8 cellular contexts compared by ENCODE assay signal in genomic region chr19:18007939-18008673, GRCh38. TPM values are rescaled to one million over a fixed set of nuclear protein-coding genes. Genes with fewer than 3 reads are reported as not detected.
DNase-seq lines count a peak whose midpoint lies in the region; ATAC-seq and TF ChIP-seq lines count a peak whose summit lies in the region.

TSS of gene ARRDC2 (plus strand) at chr19:18008170. CDS start at chr19:18008311, 141 bp downstream.

- no peak within 1 kb of the TSS for H2AFZ ChIP-seq in Loucy (ENCODE audit: low read length)

- peak within 1 kb of the TSS; percentile 65 for H3K27ac ChIP-seq in A673 (ENCODE audit: low read depth, low read length, poor library complexity, severe bottlenecking)
- peak within 1 kb of the TSS; percentile 90 for H3K27ac ChIP-seq in left ventricle myocardium inferior (replicated peaks)
- H3K27ac ChIP-seq in transverse colon = peak within 1 kb of the TSS; percentile 80 to 89 (median 86)

- H3K4me1 Mint-ChIP-seq in T-helper 17 cell = peaks cover 21% of the 10 kb centered on the region

- TF ChIP-seq EP300 in transverse colon (IDR thresholded peaks at IDR 0.05; ENCODE audit: low read depth) = no peak

- no TSS peak for BruUV-seq in A673 (replicated peaks; lab: Mats Ljungman, UMichigan)

- no peaks in the 10 kb centered on the region for H3K9me3 ChIP-seq in A673 (ENCODE audit: low read depth, low read length, poor library complexity, severe bottlenecking)
- no peaks in the 10 kb centered on the region for H3K9me3 ChIP-seq in Loucy (ENCODE audit: insufficient read depth, low read depth, low read length)
- H3K9me3 ChIP-seq in T-helper 17 cell (ENCODE audit: control insufficient read depth, low read length, poor library complexity, severe bottlenecking) = no peaks in the 10 kb centered on the region
- H3K9me3 ChIP-seq in left ventricle myocardium inferior (replicated peaks) = no peaks in the 10 kb centered on the region
- H3K9me3 ChIP-seq in transverse colon = no peaks in the 10 kb centered on the region

- peak within 1 kb of the TSS; percentile 99 for H3K27ac Mint-ChIP-seq in T-helper 17 cell

- WGBS in transverse colon (ENCODE audit: low coverage in 1 of 2), 2 donors = 35% methylated on average over 90 of the region's 91 CpGs; no CpG with 5 or more reads in 1 of the 2 donors

- H3K27me3 ChIP-seq in A673 (replicated peaks; ENCODE audit: insufficient read depth, low read depth, low read length, poor library complexity) = no peaks in the 10 kb centered on the region
- no peaks in the 10 kb centered on the region for H3K27me3 ChIP-seq in Loucy (ENCODE audit: insufficient read depth, low read length, poor library complexity, severe bottlenecking)
- H3K27me3 ChIP-seq in left ventricle myocardium inferior (ENCODE audit: low read depth) = peaks cover 1% of the 10 kb centered on the region
- no peaks in the 10 kb centered on the region for H3K27me3 ChIP-seq in transverse colon

- H3K4me2 ChIP-seq in Loucy (ENCODE audit: low read depth, low read length, poor library complexity, severe bottlenecking) = peak within 1 kb of the TSS; percentile 92

- no peak for TF ChIP-seq CTCF in A673 (conservative IDR thresholded peaks at IDR 0.05; ENCODE audit: low read depth, low read length)
- TF ChIP-seq CTCF in Loucy (conservative IDR thresholded peaks at IDR 0.05; ENCODE audit: low read length) = no peak
- TF ChIP-seq CTCF in left ventricle myocardium inferior (IDR thresholded peaks at IDR 0.05; ENCODE audit: borderline replicate concordance) = no peak
- TF ChIP-seq CTCF in transverse colon (IDR thresholded peaks at IDR 0.05) = no peak

- no peaks in the 10 kb centered on the region; the same call in 1 of the 2 replicates for H3K79me2 ChIP-seq in Loucy (ENCODE audit: insufficient read depth, low read length)

- H3K9me2 ChIP-seq in Loucy (replicated peaks; ENCODE audit: low read depth, low read length) = no peaks in the 10 kb centered on the region

- H3K4me3 ChIP-seq in A673 (ENCODE audit: low read depth, low read length, poor library complexity, severe bottlenecking) (peak within 1 kb of the TSS; percentile 43), Loucy (ENCODE audit: low read length, poor library complexity, severe bottlenecking) (peak within 1 kb of the TSS; percentile 69), left ventricle myocardium inferior (peak within 1 kb of the TSS; percentile 67), transverse colon (peak within 1 kb of the TSS; percentile 32 to 52 (median 40))

- H3K36me3 ChIP-seq in A673 (ENCODE audit: insufficient read depth, low read length, poor library complexity, severe bottlenecking) (peaks cover 29% of the 10 kb centered on the region), Loucy (ENCODE audit: insufficient read depth, low read length) (peaks cover 28% of the 10 kb centered on the region; the same call in 1 of the 2 replicates), left ventricle myocardium inferior (peaks cover 46% of the 10 kb centered on the region), transverse colon (peaks cover 0 to 29% (median 14%) of the 10 kb centered on the region in 4 donors)

- CTCF ChIA-PET in A673 (lab: Charles Lee) = interaction anchor here (0.6 to 1.6 kb wide), 9 partner anchors 10 to 272 kb away, joined by 3 to 7 read pairs (median 4); no protein-coding TSS in a partner anchor

- peak; percentile 45 for TF ChIP-seq POLR2A in transverse colon (IDR thresholded peaks at IDR 0.05)

- H3K4me3 Mint-ChIP-seq in T-helper 17 cell = peak within 1 kb of the TSS; percentile 97

- H3K27me3 Mint-ChIP-seq in T-helper 17 cell = no peaks in the 10 kb centered on the region

- in situ Hi-C loops in transverse colon (cut with MboI; ENCODE audit: low pct_ligation_motif_present in 1 of 4, low pct_unique_long_range_greater_than_20kb in 1 of 4, low sequenced_read_pairs in 3 of 4) = loop anchor here in 2 of 4 donors (5.0 to 10.0 kb wide), 2 partner anchors 47 to 49 kb away; no protein-coding TSS in a partner anchor

- H4K20me1 ChIP-seq in Loucy (ENCODE audit: insufficient read depth, low read length, poor library complexity, severe bottlenecking) = peaks cover 8% of the 10 kb centered on the region

- H3K4me1 ChIP-seq in A673 (ENCODE audit: insufficient read depth, low read length, poor library complexity, severe bottlenecking) = peaks cover 8% of the 10 kb centered on the region
- H3K4me1 ChIP-seq in Loucy (ENCODE audit: insufficient read depth, low read length, poor library complexity, severe bottlenecking) = peaks cover 8% of the 10 kb centered on the region
- H3K4me1 ChIP-seq in left ventricle myocardium inferior = peaks cover 64% of the 10 kb centered on the region
- peaks cover 0 to 23% (median 14%) of the 10 kb centered on the region in 4 donors for H3K4me1 ChIP-seq in transverse colon

- intact Hi-C loops in A673 (cut with micrococcal nuclease; ENCODE audit: unreplicated experiment) (loop anchor here (1.0 to 5.0 kb wide), 4 partner anchors 50 to 244 kb away; partner anchors contain the start of gene PIK3R2), left ventricle myocardium inferior (cut with micrococcal nuclease) (loop anchor here (2.0 to 5.0 kb wide), 2 partner anchors 39 to 51 kb away; no protein-coding TSS in a partner anchor), posterior vena cava (cut with DNase I) (loop anchor here (2.0 kb wide), 2 partner anchors 51 to 53 kb away; no protein-coding TSS in a partner anchor), transverse colon (cut with DNase I; ENCODE audit: low total_unique reads) (loop anchor here (2.0 kb wide), 1 partner anchor 51 kb away; no protein-coding TSS in a partner anchor)

- H3F3A ChIP-seq in Loucy (ENCODE audit: low read depth) = no peaks in the 10 kb centered on the region

- peak; percentile 68 for ATAC-seq in GM19328 (IDR thresholded peaks at IDR 0.05; ENCODE audit: unreplicated experiment)
- peak; percentile 81 for ATAC-seq in T-helper 17 cell

- H3K9ac ChIP-seq in Loucy (ENCODE audit: low read depth, low read length, poor library complexity, severe bottlenecking) = peak within 1 kb of the TSS; percentile 17

- peaks cover 2% of the 10 kb centered on the region for H3K36me3 Mint-ChIP-seq in T-helper 17 cell (ENCODE audit: low read depth)

- DNase-seq in A673 (ENCODE audit: low spot score) (peak; percentile 96), T-helper 17 cell (peak; percentile 79 to 86 (median 84)), amygdala (lab: John Stamatoyannopoulos, UW) (peak in 55 of 56 donors; percentile 60 to 96 (median 88)), left ventricle myocardium inferior (peak; percentile 91), posterior vena cava (ENCODE audit: low spot score) (peak; percentile 98), transverse colon (peak; percentile 91)

- POLR2A ChIA-PET in A673 (lab: Charles Lee; ENCODE audit: low non-redundant PET) = interaction anchor here (0.6 to 1.1 kb wide), 4 partner anchors 18 to 149 kb away, joined by 3 to 5 read pairs (median 4); no protein-coding TSS in a partner anchor

RNA-seq across cellular contexts. Expression of gene ARRDC2, which starts in this region (rescaled TPM):
- 11.7 and 13.3 TPM in 2 replicates for total RNA-seq in A673 (2021)
- total RNA-seq in T-helper 17 cell = 100 to 1,000 TPM; 165 to 166 TPM
- total RNA-seq in left ventricle myocardium inferior = 16.6 TPM
- total RNA-seq in posterior vena cava = 10 to 100 TPM; 21.0 to 25.2 TPM
- total RNA-seq in transverse colon = 10 to 100 TPM; 28.9 to 69.6 (median 42.7) TPM

Comparison
In these comparisons a context has a peak if more than half of its experiments do, and no peak if none do; other contexts are left out.
1. Peak in every context shown above with its lines: DNase-seq, ATAC-seq, H3K4me3 ChIP-seq and H3K27ac ChIP-seq.